ENCODE assay signal across 23 cellular contexts in the genomic region with DNA sequence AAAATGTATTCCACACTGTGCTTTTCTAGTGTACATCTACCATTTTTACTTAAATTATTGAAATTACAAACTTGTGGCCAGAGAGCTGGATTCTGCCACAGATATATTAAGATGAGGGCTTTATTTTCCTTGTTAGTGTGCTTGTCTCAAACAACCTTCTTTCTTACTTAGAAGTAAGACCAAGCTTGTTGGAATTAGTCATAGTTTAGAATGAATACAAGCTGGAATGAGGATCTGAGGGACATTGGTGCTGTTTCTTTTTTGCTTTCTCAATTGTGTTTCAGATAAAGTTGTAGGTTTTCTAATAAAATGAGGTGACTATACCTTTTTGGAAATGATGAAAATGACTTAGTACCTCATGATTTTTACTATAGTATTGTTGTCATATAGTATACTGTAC.
"Had no signal": no experiment of that assay in that cellular context is flagged by ENCODE, and none has a peak within 500 bp of the region (broad histone marks: within the 10 kb centered on the region; RNA-seq: fewer than 3 reads in every experiment).

No MANE protein-coding gene starts in this region.

- DNase-seq: effector CD4-positive, alpha-beta T cell; endodermal cell; erythroblast; foreskin melanocyte; head of caudate nucleus; hippocampal formation; kidney glomerular epithelial cell; mesendoderm; naive B cell; occipital lobe; sigmoid colon; stimulated activated CD4-positive, alpha-beta T cell treated with anti-CD3 and anti-CD28 coated beads, Interleukin-2, amount 100 ng/mL, for 24 hours; stimulated activated CD4-positive, alpha-beta T cell treated with anti-CD3 and anti-CD28 coated beads, Interleukin-4, amount 100 ng/mL, for 4 hours; stimulated activated naive CD4-positive, alpha-beta T cell; stomach; substantia nigra; transverse colon had no signal

- H3K9ac ChIP-seq: parathyroid adenoma had no signal

- H3K27me3 Mint-ChIP-seq: naive B cell had no signal

- H3K4me3 Mint-ChIP-seq: endodermal cell, naive B cell, nephron had no signal

- H3K4me1 Mint-ChIP-seq: endodermal cell, naive B cell, nephron had no signal

- H3K4me1 ChIP-seq: parathyroid adenoma, right atrium auricular region, sigmoid colon, stomach, transverse colon had no signal

- H2AFZ ChIP-seq: parathyroid adenoma had no signal

- H3K9me3 ChIP-seq: right atrium auricular region, sigmoid colon, stomach, thoracic aorta, transverse colon had no signal

- H3K4me3 ChIP-seq: coronary artery, right atrium auricular region, sigmoid colon, skin epidermis, stomach, thoracic aorta, transverse colon had no signal

- H3K9me3 Mint-ChIP-seq: endodermal cell, naive B cell, nephron had no signal

- H3K27ac Mint-ChIP-seq: endodermal cell, nephron had no signal

- H3K27me3 ChIP-seq: right atrium auricular region, sigmoid colon, stomach, transverse colon had no signal

- H3K27ac ChIP-seq: coronary artery, parathyroid adenoma, right atrium auricular region, sigmoid colon, skin epidermis, stomach, thoracic aorta, transverse colon had no signal
